ENCODE assay signal across 9 cellular contexts in the genomic region with DNA sequence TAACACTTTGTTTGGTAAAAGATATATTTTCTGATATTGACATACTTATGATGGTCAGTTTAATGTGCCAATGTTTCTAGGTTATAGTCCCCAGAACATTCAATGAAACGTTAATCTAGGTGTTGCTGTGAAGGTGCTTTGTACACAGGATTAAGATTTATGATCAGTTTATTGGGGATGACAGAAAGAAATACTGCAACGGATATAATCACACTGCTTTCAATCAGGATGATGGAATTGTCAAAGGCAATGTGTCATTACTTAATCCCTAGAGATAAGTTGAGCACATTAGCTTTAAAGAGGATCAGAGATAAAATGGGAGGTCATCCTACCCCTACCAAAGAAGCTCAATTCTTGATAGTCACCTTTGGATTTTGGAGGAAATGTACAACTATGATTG. TPM values are rescaled to one million over a fixed set of nuclear protein-coding genes. Genes with fewer than 3 reads are reported as not detected.
"Had no signal": no experiment of that assay in that cellular context is flagged by ENCODE, and none has a peak within 500 bp of the region (broad histone marks: within the 10 kb centered on the region; RNA-seq: fewer than 3 reads in every experiment).

No MANE protein-coding gene starts in this region.

- FAIRE-seq: H1, H54, HTR-8/SVneo had no signal

- H3K4me2 ChIP-seq: GM23338 had no signal

- DNase-seq: H9, HCEC 1CT, IMR-90, KBM-7 had no signal

- H2AFZ ChIP-seq: GM23338 had no signal

- H3K4me3 Mint-ChIP-seq: GM23338, H9 had no signal

- H3K4me3 ChIP-seq: GM23338 had no signal

- H3K27ac Mint-ChIP-seq: GM23338, H9 had no signal

- H3K4me1 Mint-ChIP-seq: GM23338, H9 had no signal

RNA-seq across cellular contexts. Expression of a gene that starts 12.4 kb away (rescaled TPM):
- total RNA-seq: GM23338, H1, H9, HT-29, IMR-90 had no signal
- polyA plus RNA-seq: GM23338, H1, IMR-90 had no signal

RNA-seq across cellular contexts. Expression of a gene that starts 17.5 kb away (rescaled TPM):
- total RNA-seq: H1, HT-29, IMR-90 had no signal
- polyA plus RNA-seq: GM23338, IMR-90 had no signal

RNA-seq across cellular contexts. Expression of a gene that starts 35.6 kb away (rescaled TPM):
- total RNA-seq: GM23338, H1, H9, HT-29, IMR-90 had no signal
- polyA plus RNA-seq: GM23338, H1, IMR-90 had no signal

RNA-seq across cellular contexts. Expression of a gene that starts 55.7 kb away (rescaled TPM):
- total RNA-seq: GM23338, H1, H9, HT-29, IMR-90 had no signal
- polyA plus RNA-seq: GM23338, H1, IMR-90 had no signal
